ENCODE assay signal across 13 cellular contexts in genomic region chr10:110861476-110861875, GRCh38. TPM values are rescaled to one million over a fixed set of nuclear protein-coding genes. Genes with fewer than 3 reads are reported as not detected.
DNase-seq lines count a peak whose midpoint lies in the region; ATAC-seq and TF ChIP-seq lines count a peak whose summit lies in the region.
"Had no signal": no experiment of that assay in that cellular context is flagged by ENCODE, and none has a peak within 500 bp of the region (broad histone marks: within the 10 kb centered on the region; RNA-seq: fewer than 3 reads in every experiment).

No MANE protein-coding gene starts in this region.

- H3K27ac Mint-ChIP-seq in activated naive CD4-positive, alpha-beta T cell treated with anti-CD3 and anti-CD28 coated beads, Interleukin-2, amount 50 U/mL, for 24 hours = peak overlapping the region; percentile 77
- peak overlapping the region; percentile 95 for H3K27ac Mint-ChIP-seq in MCF 10A (ENCODE audit: low read depth, unreplicated experiment)
- H3K27ac Mint-ChIP-seq in naive thymus-derived CD4-positive, alpha-beta T cell = peak overlapping the region; percentile 94 to 100 (median 97)

- no TSS peak for BruUV-seq in MCF 10A (replicated peaks; lab: Mats Ljungman, UMichigan)

- H3K4me3 ChIP-seq in naive thymus-derived CD4-positive, alpha-beta T cell (ENCODE audit: low read length) = peak overlapping the region; percentile 20
- no peak overlapping the region for H3K4me3 ChIP-seq in vagina
- H3K4me3 ChIP-seq: gastrocnemius medialis, HAP-1 had no signal

- H3K9me3 Mint-ChIP-seq in activated naive CD4-positive, alpha-beta T cell treated with anti-CD3 and anti-CD28 coated beads, Interleukin-2, amount 50 U/mL, for 24 hours = no peaks in the 10 kb centered on the region
- H3K9me3 Mint-ChIP-seq in MCF 10A (ENCODE audit: unreplicated experiment) = no peaks in the 10 kb centered on the region
- H3K9me3 Mint-ChIP-seq in naive thymus-derived CD4-positive, alpha-beta T cell = peaks cover 0 to 5% (median 0%) of the 10 kb centered on the region in 11 donors
- H3K9me3 Mint-ChIP-seq: neural crest cell had no signal

- H3K36me3 ChIP-seq in naive thymus-derived CD4-positive, alpha-beta T cell (ENCODE audit: control insufficient read depth in 2 of 3, insufficient read depth in 3 of 3, low read length in 3 of 3) = no peaks in the 10 kb centered on the region
- H3K36me3 ChIP-seq in vagina = no peaks in the 10 kb centered on the region
- H3K36me3 ChIP-seq: gastrocnemius medialis, HAP-1 had no signal

- H3K4me1 Mint-ChIP-seq in activated naive CD4-positive, alpha-beta T cell treated with anti-CD3 and anti-CD28 coated beads, Interleukin-2, amount 50 U/mL, for 24 hours = peaks cover 93% of the 10 kb centered on the region
- H3K4me1 Mint-ChIP-seq in MCF 10A (ENCODE audit: insufficient read depth, unreplicated experiment) = peaks cover 61% of the 10 kb centered on the region
- peaks cover 72 to 95% (median 92%) of the 10 kb centered on the region in 7 donors for H3K4me1 Mint-ChIP-seq in naive thymus-derived CD4-positive, alpha-beta T cell

- TF ChIP-seq POLR2A in vagina (IDR thresholded peaks at IDR 0.05) = no peak

- peak overlapping the region; percentile 83 for H3K27ac ChIP-seq in naive thymus-derived CD4-positive, alpha-beta T cell (ENCODE audit: low read depth, low read length)
- H3K27ac ChIP-seq in vagina = peak overlapping the region; percentile 86

- no peaks in the 10 kb centered on the region for H3K27me3 Mint-ChIP-seq in activated naive CD4-positive, alpha-beta T cell treated with anti-CD3 and anti-CD28 coated beads, Interleukin-2, amount 50 U/mL, for 24 hours
- H3K27me3 Mint-ChIP-seq in MCF 10A (ENCODE audit: insufficient read depth, unreplicated experiment) = no peaks in the 10 kb centered on the region
- H3K27me3 Mint-ChIP-seq in naive thymus-derived CD4-positive, alpha-beta T cell = no peaks in the 10 kb centered on the region

- DNase-seq in activated naive CD4-positive, alpha-beta T cell (lab: John Stamatoyannopoulos, UW) = no peak
- no peak for DNase-seq in MCF 10A (ENCODE audit: unreplicated experiment)
- no peak for DNase-seq in naive thymus-derived CD4-positive, alpha-beta T cell
- no peak for DNase-seq in vagina (ENCODE audit: extremely low spot score in 2 of 2)
- DNase-seq in SK-N-DZ (ENCODE audit: low spot score) = no peak
- no peak for DNase-seq in posterior vena cava (ENCODE audit: low spot score)
- DNase-seq: gastrocnemius medialis, left cardiac atrium had no signal

- POLR2A ChIA-PET in MCF 10A (lab: Yijun Ruan, JAX) = interaction anchor here (0.6 to 6.8 kb wide), 14 partner anchors 9 to 1846 kb away, joined by 3 to 97 read pairs (median 5); partner anchors contain the start of genes PDCD4 and SMC3
- POLR2A ChIA-PET in naive thymus-derived CD4-positive, alpha-beta T cell (lab: Charles Lee) = interaction anchor here (0.5 to 6.7 kb wide), 14 partner anchors 8 to 120 kb away, joined by 3 to 76 read pairs (median 4); partner anchors contain the start of gene PDCD4

- no peaks in the 10 kb centered on the region for H3K9me3 ChIP-seq in naive thymus-derived CD4-positive, alpha-beta T cell (ENCODE audit: control insufficient read depth in 2 of 3, low read length in 3 of 3)
- H3K9me3 ChIP-seq in vagina = no peaks in the 10 kb centered on the region
- H3K9me3 ChIP-seq: gastrocnemius medialis, HAP-1 had no signal

- no peak for TF ChIP-seq CTCF in MCF 10A (IDR thresholded peaks at IDR 0.05; ENCODE audit: unreplicated experiment)
- no peak for TF ChIP-seq CTCF in vagina (IDR thresholded peaks at IDR 0.05)

- H3K27me3 ChIP-seq in naive thymus-derived CD4-positive, alpha-beta T cell (ENCODE audit: control insufficient read depth in 2 of 2, insufficient read depth in 2 of 2, low read length in 2 of 2) = no peaks in the 10 kb centered on the region
- H3K27me3 ChIP-seq in vagina = no peaks in the 10 kb centered on the region
- H3K27me3 ChIP-seq: gastrocnemius medialis had no signal

- CTCF ChIA-PET in MCF 10A (lab: Yijun Ruan, JAX) = interaction anchor here (0.6 to 2.7 kb wide), 4 partner anchors 17 to 115 kb away, joined by 3 to 12 read pairs (median 4); no protein-coding TSS in a partner anchor
- CTCF ChIA-PET in naive thymus-derived CD4-positive, alpha-beta T cell (lab: Charles Lee) = interaction anchor here (0.6 to 4.7 kb wide), 4 partner anchors 9 to 58 kb away, joined by 3 to 22 read pairs (median 4); partner anchors contain the start of gene PDCD4

- intact Hi-C loops in MCF 10A (cut with micrococcal nuclease) = no loop called here
- intact Hi-C loops in naive thymus-derived CD4-positive, alpha-beta T cell (cut with micrococcal nuclease) = loop anchor here (5.0 to 10.0 kb wide), 7 partner anchors 359 to 937 kb away; partner anchors contain the start of genes ADD3 (in 1 of the 2), DUSP5 (in 1 of the 2) and XPNPEP1 (in 1 of the 2)
- intact Hi-C loops in vagina (cut with DNase I) = no loop called here
- intact Hi-C loops in posterior vena cava (cut with DNase I) = no loop called here

- peaks cover 92 to 93% of the 10 kb centered on the region in 2 donors for H3K4me1 ChIP-seq in naive thymus-derived CD4-positive, alpha-beta T cell (ENCODE audit: control insufficient read depth in 2 of 2, insufficient read depth in 2 of 2, low read length in 2 of 2)
- H3K4me1 ChIP-seq in vagina = peaks cover 93% of the 10 kb centered on the region

- no peaks in the 10 kb centered on the region for H3K36me3 Mint-ChIP-seq in activated naive CD4-positive, alpha-beta T cell treated with anti-CD3 and anti-CD28 coated beads, Interleukin-2, amount 50 U/mL, for 24 hours
- H3K36me3 Mint-ChIP-seq in MCF 10A (ENCODE audit: insufficient read depth, unreplicated experiment) = no peaks in the 10 kb centered on the region
- H3K36me3 Mint-ChIP-seq in naive thymus-derived CD4-positive, alpha-beta T cell = peaks cover 0 to 21% (median 0%) of the 10 kb centered on the region in 5 donors

- no peak overlapping the region for H3K4me3 Mint-ChIP-seq in activated naive CD4-positive, alpha-beta T cell treated with anti-CD3 and anti-CD28 coated beads, Interleukin-2, amount 50 U/mL, for 24 hours
- no peak overlapping the region for H3K4me3 Mint-ChIP-seq in MCF 10A (ENCODE audit: unreplicated experiment)
- H3K4me3 Mint-ChIP-seq in naive thymus-derived CD4-positive, alpha-beta T cell = peak overlapping the region in 9 of 10 donors; percentile 45 to 79 (median 56)
- H3K4me3 Mint-ChIP-seq: neural crest cell had no signal

- no peak for ATAC-seq in naive thymus-derived CD4-positive, alpha-beta T cell
- ATAC-seq in GM18519 (IDR thresholded peaks at IDR 0.05; ENCODE audit: low FRiP score, unreplicated experiment) = no peak
- ATAC-seq: gastrocnemius medialis, left cardiac atrium, Panc1 had no signal

RNA-seq across cellular contexts. Expression of gene PDCD4, which starts 10.3 kb away (rescaled TPM):
- 80.7 and 133 TPM in 2 replicates for total RNA-seq in MCF 10A (2022)
- total RNA-seq in naive thymus-derived CD4-positive, alpha-beta T cell = 100 to 1,000 TPM in 4 of 5 experiments, 10 to 100 TPM in 1; 93.7 to 283 (median 223) TPM
- polyA plus RNA-seq in naive thymus-derived CD4-positive, alpha-beta T cell = 100 to 1,000 TPM; 253 to 295 TPM
- 110 TPM for total RNA-seq in vagina
- 30.0 and 43.5 TPM in 2 replicates for polyA plus RNA-seq in SK-N-DZ (2014; cell fraction: cytosol; rRNA removed)
- polyA plus RNA-seq in SK-N-DZ (2014; cell fraction: nucleus; rRNA removed) = 42.9 and 57.8 TPM in 2 replicates
- 10 to 100 TPM; 54.9 to 55.0 TPM for total RNA-seq in posterior vena cava

RNA-seq across cellular contexts. Expression of gene BBIP1, which starts 57.5 kb away (rescaled TPM):
- total RNA-seq in MCF 10A (2022) (46.9 and 68.7 TPM in 2 replicates), vagina (15.2 TPM), posterior vena cava (10 to 100 TPM; 36.3 to 38.6 TPM)
- 10 to 100 TPM; 22.2 to 64.2 (median 44.6) TPM for total RNA-seq in naive thymus-derived CD4-positive, alpha-beta T cell
- polyA plus RNA-seq in naive thymus-derived CD4-positive, alpha-beta T cell = 10 to 100 TPM; 31.5 to 32.5 TPM
- 48.6 and 48.7 TPM in 2 replicates for polyA plus RNA-seq in SK-N-DZ (2014; cell fraction: cytosol; rRNA removed)
- polyA plus RNA-seq in SK-N-DZ (2014; cell fraction: nucleus; rRNA removed) = 57.3 and 69.6 TPM in 2 replicates

RNA-seq across cellular contexts. Expression of gene SHOC2, which starts 57.9 kb away (rescaled TPM):
- 59.8 and 60.6 TPM in 2 replicates for total RNA-seq in MCF 10A (2022)
- 10 to 100 TPM; 48.2 to 71.7 (median 60.6) TPM for total RNA-seq in naive thymus-derived CD4-positive, alpha-beta T cell
- polyA plus RNA-seq in naive thymus-derived CD4-positive, alpha-beta T cell = 10 to 100 TPM; 51.6 to 60.2 TPM
- 40.0 TPM for total RNA-seq in vagina
- 13.3 and 22.3 TPM in 2 replicates for polyA plus RNA-seq in SK-N-DZ (2014; cell fraction: cytosol; rRNA removed)
- 10.2 and 10.6 TPM in 2 replicates for polyA plus RNA-seq in SK-N-DZ (2014; cell fraction: nucleus; rRNA removed)
- total RNA-seq in posterior vena cava = 10 to 100 TPM; 70.1 to 80.0 TPM

Comparison
In these comparisons a context has a peak if more than half of its experiments do, and no peak if none do; other contexts are left out.
1. H3K4me3 Mint-ChIP-seq: peak in naive thymus-derived CD4-positive, alpha-beta T cell (9 of 10); none in activated naive CD4-positive, alpha-beta T cell treated with anti-CD3 and anti-CD28 coated beads, Interleukin-2, amount 50 U/mL, for 24 hours (single experiment) and MCF 10A (single experiment).
2. intact Hi-C loops: an anchor here in naive thymus-derived CD4-positive, alpha-beta T cell (5.0 to 10.0 kb wide); none called in MCF 10A, vagina and posterior vena cava.
3. Peak in every context shown above with its lines, with median percentiles within 50 percentile points of each other: H3K27ac Mint-ChIP-seq.